In genomic region chr16:69520413-69520799, GRCh38 we compare ENCODE assay signal across 25 cellular contexts. TPM values are rescaled to one million over a fixed set of nuclear protein-coding genes. Genes with fewer than 3 reads are reported as not detected.
A peak's percentile ranks its signal among the peaks of the same experiment; 100 is the strongest.
DNase-seq lines count a peak whose midpoint lies in the region; ATAC-seq and TF ChIP-seq lines count a peak whose summit lies in the region.
"Had no signal": no experiment of that assay in that cellular context is flagged by ENCODE, and none has a peak within 500 bp of the region (broad histone marks: within the 10 kb centered on the region; RNA-seq: fewer than 3 reads in every experiment).

No MANE protein-coding gene starts in this region.

- H3K4me1 Mint-ChIP-seq in activated T-cell treated with anti-CD3 and anti-CD28 coated beads, Interleukin-2, amount 50 U/mL, for 72 hours (ENCODE audit: low read depth) = peaks cover 46% of the 10 kb centered on the region
- peaks cover 33% of the 10 kb centered on the region for H3K4me1 Mint-ChIP-seq in activated CD8-positive, alpha-beta T cell treated with anti-CD3 and anti-CD28 coated beads for 36 hours (ENCODE audit: low read depth)
- H3K4me1 Mint-ChIP-seq in chondrocyte (ENCODE audit: low read depth) = peaks cover 16% of the 10 kb centered on the region
- H3K4me1 Mint-ChIP-seq: stimulated activated memory B cell treated with anti-CD40 and anti-IgM and Interleukin-4, amounts not matched to agents 10 μg/mL and 1 μg/mL and 100 μg/mL, for 72 hours had no signal

- peak overlapping the region; percentile 94 for H3K27ac Mint-ChIP-seq in activated T-cell treated with anti-CD3 and anti-CD28 coated beads, Interleukin-2, amount 50 U/mL, for 72 hours
- H3K27ac Mint-ChIP-seq in activated CD8-positive, alpha-beta T cell treated with anti-CD3 and anti-CD28 coated beads for 36 hours = peak overlapping the region; percentile 94
- H3K27ac Mint-ChIP-seq in chondrocyte (ENCODE audit: unreplicated experiment) = peak overlapping the region; percentile 83
- H3K27ac Mint-ChIP-seq: activated B cell treated with CpG ODN at 0.5 μM for 24 hours; stimulated activated memory B cell treated with anti-CD40 and anti-IgM and Interleukin-4, amounts not matched to agents 10 μg/mL and 1 μg/mL and 100 μg/mL, for 72 hours had no signal

- POLR2A ChIA-PET in activated CD8-positive, alpha-beta T cell treated with anti-CD3 and anti-CD28 coated beads for 36 hours (lab: Charles Lee) = interaction anchor here (0.6 to 6.5 kb wide), 7 partner anchors 10 to 142 kb away, joined by 3 to 60 read pairs (median 4); partner anchors contain the start of genes CYB5B and NFAT5

- H3K4me1 ChIP-seq in uterus = no peaks in the 10 kb centered on the region
- H3K4me1 ChIP-seq: esophagus muscularis mucosa had no signal

- CTCF ChIA-PET in activated CD8-positive, alpha-beta T cell treated with anti-CD3 and anti-CD28 coated beads for 36 hours (lab: Charles Lee) = interaction anchor here (1.0 to 1.5 kb wide), 6 partner anchors 14 to 124 kb away, joined by 3 to 4 read pairs (median 4); no protein-coding TSS in a partner anchor

- no peak overlapping the region for H3K4me3 ChIP-seq in uterus
- H3K4me3 ChIP-seq: BLaER1, coronary artery, esophagus muscularis mucosa, thoracic aorta had no signal

- ATAC-seq in activated T-cell treated with anti-CD3 and anti-CD28 coated beads, Interleukin-2, amount 50 U/mL, for 72 hours (replicated peaks in 1 of 2) = no peak
- ATAC-seq in HG02642 (IDR thresholded peaks at IDR 0.05; ENCODE audit: poor library complexity, unreplicated experiment) = peak; percentile 3
- no peak for ATAC-seq in activated CD8-positive, alpha-beta T cell treated with anti-CD3 and anti-CD28 coated beads for 36 hours
- ATAC-seq: left cardiac atrium had no signal

- DNase-seq in activated T-cell treated with anti-CD3 and anti-CD28 coated beads, Interleukin-2, amount 50 U/mL, for 72 hours = no peak
- DNase-seq in activated T-cell treated with anti-CD3 and anti-CD28 coated beads, Interleukin-2, amount 50 U/mL, for 48 hours = no peak
- DNase-seq in activated CD8-positive, alpha-beta T cell treated with anti-CD3 and anti-CD28 coated beads for 36 hours = no peak
- DNase-seq in chondrocyte (ENCODE audit: low spot score) = no peak
- no peak for DNase-seq in GM10266 (ENCODE audit: extremely low spot score)
- DNase-seq in AG20443 (ENCODE audit: low spot score) = no peak
- no peak for DNase-seq in uterus
- DNase-seq: ACHN, activated B cell treated with CpG ODN at 0.5 μM for 24 hours, amygdala, foreskin melanocyte, Kasumi-1, left cardiac atrium, mesendoderm, NCI-H1694 treated with DMSO at 0.1 percent for 48 hours, NCI-H526 treated with DMSO at 0.1 percent for 48 hours, occipital lobe, small intestine, T1000 had no signal

- H3K36me3 ChIP-seq in uterus = no peaks in the 10 kb centered on the region
- H3K36me3 ChIP-seq: BLaER1, esophagus muscularis mucosa, thoracic aorta had no signal

- H3K27me3 Mint-ChIP-seq in activated T-cell treated with anti-CD3 and anti-CD28 coated beads, Interleukin-2, amount 50 U/mL, for 72 hours (ENCODE audit: low read depth) = no peaks in the 10 kb centered on the region
- peaks cover 1% of the 10 kb centered on the region for H3K27me3 Mint-ChIP-seq in activated CD8-positive, alpha-beta T cell treated with anti-CD3 and anti-CD28 coated beads for 36 hours
- H3K27me3 Mint-ChIP-seq in chondrocyte (ENCODE audit: low read depth) = no peaks in the 10 kb centered on the region
- H3K27me3 Mint-ChIP-seq: activated B cell treated with CpG ODN at 0.5 μM for 24 hours; stimulated activated memory B cell treated with anti-CD40 and anti-IgM and Interleukin-4, amounts not matched to agents 10 μg/mL and 1 μg/mL and 100 μg/mL, for 72 hours had no signal

- no peak overlapping the region for H3K27ac ChIP-seq in uterus
- H3K27ac ChIP-seq: BLaER1, coronary artery, esophagus muscularis mucosa, thoracic aorta had no signal

- no peaks in the 10 kb centered on the region for H3K9me3 ChIP-seq in uterus
- H3K9me3 ChIP-seq: BLaER1, esophagus muscularis mucosa, thoracic aorta had no signal

- H3K27me3 ChIP-seq in uterus = no peaks in the 10 kb centered on the region
- H3K27me3 ChIP-seq: BLaER1, esophagus muscularis mucosa had no signal

- no peak for TF ChIP-seq CTCF in activated CD8-positive, alpha-beta T cell treated with anti-CD3 and anti-CD28 coated beads for 36 hours (IDR thresholded peaks at IDR 0.05)
- no peak for TF ChIP-seq CTCF in chondrocyte (IDR thresholded peaks at IDR 0.05)
- TF ChIP-seq CTCF in GM10266 (IDR thresholded peaks at IDR 0.05; ENCODE audit: control insufficient read depth, insufficient read depth, low read depth, missing control alignments) = no peak
- TF ChIP-seq CTCF in uterus (IDR thresholded peaks at IDR 0.05) = no peak

- peaks cover 3 to 11% of the 10 kb centered on the region in 2 donors for H3K36me3 Mint-ChIP-seq in activated T-cell treated with anti-CD3 and anti-CD28 coated beads, Interleukin-2, amount 50 U/mL, for 72 hours (ENCODE audit: insufficient read depth in 2 of 2)
- peaks cover 5% of the 10 kb centered on the region for H3K36me3 Mint-ChIP-seq in activated CD8-positive, alpha-beta T cell treated with anti-CD3 and anti-CD28 coated beads for 36 hours (ENCODE audit: low read depth)
- no peaks in the 10 kb centered on the region for H3K36me3 Mint-ChIP-seq in chondrocyte (ENCODE audit: low read depth)
- H3K36me3 Mint-ChIP-seq: stimulated activated memory B cell treated with anti-CD40 and anti-IgM and Interleukin-4, amounts not matched to agents 10 μg/mL and 1 μg/mL and 100 μg/mL, for 72 hours had no signal

- TF ChIP-seq POLR2A in uterus (IDR thresholded peaks at IDR 0.05) = no peak

- intact Hi-C loops in activated CD8-positive, alpha-beta T cell treated with anti-CD3 and anti-CD28 coated beads for 36 hours (cut with micrococcal nuclease) = loop anchor here (5.0 kb wide), 1 partner anchor 42 kb away; no protein-coding TSS in a partner anchor
- intact Hi-C loops in uterus (cut with DNase I; ENCODE audit: low total_unique reads) = no loop called here

- peaks cover 6 to 10% of the 10 kb centered on the region in 2 donors for H3K9me3 Mint-ChIP-seq in activated T-cell treated with anti-CD3 and anti-CD28 coated beads, Interleukin-2, amount 50 U/mL, for 72 hours
- H3K9me3 Mint-ChIP-seq in activated CD8-positive, alpha-beta T cell treated with anti-CD3 and anti-CD28 coated beads for 36 hours = no peaks in the 10 kb centered on the region
- peaks cover 4% of the 10 kb centered on the region for H3K9me3 Mint-ChIP-seq in chondrocyte (ENCODE audit: low read depth)
- H3K9me3 Mint-ChIP-seq: stimulated activated memory B cell treated with anti-CD40 and anti-IgM and Interleukin-4, amounts not matched to agents 10 μg/mL and 1 μg/mL and 100 μg/mL, for 72 hours had no signal

- H3K4me3 Mint-ChIP-seq in activated T-cell treated with anti-CD3 and anti-CD28 coated beads, Interleukin-2, amount 50 U/mL, for 72 hours = peak overlapping the region; percentile 67 to 80
- no peak overlapping the region for H3K4me3 Mint-ChIP-seq in activated CD8-positive, alpha-beta T cell treated with anti-CD3 and anti-CD28 coated beads for 36 hours
- no peak overlapping the region for H3K4me3 Mint-ChIP-seq in chondrocyte (ENCODE audit: unreplicated experiment)
- H3K4me3 Mint-ChIP-seq: activated B cell treated with CpG ODN at 0.5 μM for 24 hours; stimulated activated memory B cell treated with anti-CD40 and anti-IgM and Interleukin-4, amounts not matched to agents 10 μg/mL and 1 μg/mL and 100 μg/mL, for 72 hours had no signal

RNA-seq across cellular contexts. Expression of gene NFAT5, which starts 45.4 kb away (rescaled TPM):
- total RNA-seq in activated T-cell treated with anti-CD3 and anti-CD28 coated beads, Interleukin-2, amount 50 U/mL, for 72 hours = 10 to 100 TPM; 87.1 to 94.6 TPM
- total RNA-seq in activated CD8-positive, alpha-beta T cell treated with anti-CD3 and anti-CD28 coated beads for 36 hours = 10 to 100 TPM; 36.0 to 37.8 TPM
- total RNA-seq in chondrocyte (41.0 to 51.3 TPM (median 44.7 TPM) in 3 replicates), uterus (100 to 1,000 TPM in 1 of 4 donors, 10 to 100 TPM in 3; 37.4 to 109 (median 61.7) TPM)

Comparison
In these comparisons a context has a peak if more than half of its experiments do, and no peak if none do; other contexts are left out.
1. H3K4me3 Mint-ChIP-seq: peak in activated T-cell treated with anti-CD3 and anti-CD28 coated beads, Interleukin-2, amount 50 U/mL, for 72 hours (2 of 2); none in activated CD8-positive, alpha-beta T cell treated with anti-CD3 and anti-CD28 coated beads for 36 hours (single experiment) and chondrocyte (single experiment).
2. Peak in every context shown above with its lines, with median percentiles within 50 percentile points of each other: H3K27ac Mint-ChIP-seq.